ENCODE assay signal across 8 cellular contexts in the genomic region with DNA sequence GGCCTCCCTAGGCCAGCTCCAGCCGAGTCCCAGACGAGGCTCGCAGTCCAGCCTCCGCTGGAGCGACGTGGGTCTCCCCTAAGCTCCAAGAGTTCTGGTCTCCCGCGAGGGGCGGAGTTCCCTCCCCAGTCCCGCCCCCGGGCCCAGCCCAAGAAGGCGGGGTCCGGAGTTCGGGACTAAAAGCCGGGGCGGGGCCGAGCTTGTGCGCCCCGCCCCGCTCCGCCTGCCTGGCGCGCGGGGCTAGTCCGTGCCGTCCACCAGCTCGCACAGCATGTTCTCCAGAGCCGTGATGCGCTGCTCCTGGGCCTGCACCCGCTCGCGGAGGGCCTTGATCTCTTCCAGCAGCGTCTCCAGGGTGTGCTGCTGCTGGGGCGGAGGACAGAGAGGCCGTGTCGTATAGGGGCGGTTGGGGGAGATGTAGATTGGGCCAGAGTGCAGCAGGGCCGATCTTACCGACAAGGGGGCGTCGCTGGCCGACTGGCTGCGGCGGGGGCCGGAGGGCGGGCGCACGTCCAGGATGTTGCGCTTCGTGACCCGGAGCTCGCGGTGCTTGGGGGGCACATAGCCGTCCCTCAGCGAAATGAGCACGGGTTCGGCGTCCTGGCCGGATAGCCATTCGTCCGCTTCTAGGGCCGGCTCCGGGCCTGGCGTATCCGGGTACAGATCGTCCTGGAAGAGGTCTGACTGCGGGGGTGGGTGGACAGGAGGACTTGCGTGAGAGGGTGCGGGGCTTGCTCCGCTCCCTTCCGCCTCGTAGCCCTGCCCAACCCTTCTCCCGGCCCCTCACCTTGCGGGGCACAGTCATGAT. TPM values are rescaled to one million over a fixed set of nuclear protein-coding genes. Genes with fewer than 3 reads are reported as not detected.
DNase-seq lines count a peak whose midpoint lies in the region; ATAC-seq and TF ChIP-seq lines count a peak whose summit lies in the region.

No MANE protein-coding gene starts in this region.

- peak overlapping the region; percentile 28 for H3K4me3 ChIP-seq in colonic mucosa

- DNase-seq in COLO668 (lab: John Stamatoyannopoulos, UW; ENCODE audit: unreplicated experiment) (peak; percentile 77), NCI-H1694 treated with DMSO at 0.1 percent for 48 hours (lab: John Stamatoyannopoulos, UW) (peak; percentile 71), colonic mucosa (peak; percentile 88), NCI-H146 treated with DMSO at 0.1 percent for 48 hours (lab: John Stamatoyannopoulos, UW; ENCODE audit: unreplicated experiment) (no peak)
- DNase-seq in activated CD4-positive, alpha-beta T cell treated with anti-CD3 and anti-CD28 coated beads, Interleukin-2, amount 10 ng/mL, durations not matched to agents 7 days and 5 days = peak; percentile 87
- peak in 3 of 4 experiments; percentile 59 to 81 (median 76) for DNase-seq in stimulated activated CD4-positive, alpha-beta T cell treated with anti-CD3 and anti-CD28 coated beads, Interleukin-1b, Interleukin-23, amount 100 ng/mL, for 24 hours (ENCODE audit: low read depth in 4 of 4, low spot score in 1 of 4)

- peaks cover 8% of the 10 kb centered on the region for H3K27me3 Mint-ChIP-seq in activated CD4-positive, alpha-beta T cell treated with anti-CD3 and anti-CD28 coated beads, Interleukin-2, amount 10 ng/mL, durations not matched to agents 7 days and 5 days

- peak overlapping the region; percentile 19 to 56 for H3K9ac ChIP-seq in colonic mucosa (ENCODE audit: low read depth in 2 of 2, low read length in 2 of 2)

- H3K4me1 ChIP-seq in colonic mucosa = peaks cover 20% of the 10 kb centered on the region

- POLR2A ChIA-PET in activated CD4-positive, alpha-beta T cell treated with anti-CD3 and anti-CD28 coated beads, Interleukin-2, amount 10 ng/mL, durations not matched to agents 7 days and 5 days (lab: Charles Lee) = interaction anchor here (1.0 kb wide), 1 partner anchor 42 kb away, joined by 3 read pairs; no protein-coding TSS in a partner anchor

- ATAC-seq in GM21619 (IDR thresholded peaks at IDR 0.05; ENCODE audit: unreplicated experiment) = peak; percentile 50

- no peaks in the 10 kb centered on the region for H3K9me3 ChIP-seq in colonic mucosa

- no peaks in the 10 kb centered on the region for H3K36me3 ChIP-seq in colonic mucosa

- no peaks in the 10 kb centered on the region for H3K36me3 Mint-ChIP-seq in activated CD4-positive, alpha-beta T cell treated with anti-CD3 and anti-CD28 coated beads, Interleukin-2, amount 10 ng/mL, durations not matched to agents 7 days and 5 days (ENCODE audit: low read depth)

- H3K9me3 Mint-ChIP-seq in activated CD4-positive, alpha-beta T cell treated with anti-CD3 and anti-CD28 coated beads, Interleukin-2, amount 10 ng/mL, durations not matched to agents 7 days and 5 days = no peaks in the 10 kb centered on the region

- H3K4me1 Mint-ChIP-seq in activated CD4-positive, alpha-beta T cell treated with anti-CD3 and anti-CD28 coated beads, Interleukin-2, amount 10 ng/mL, durations not matched to agents 7 days and 5 days = peaks cover 45% of the 10 kb centered on the region

- peak overlapping the region; percentile 99 for H3K27ac Mint-ChIP-seq in activated CD4-positive, alpha-beta T cell treated with anti-CD3 and anti-CD28 coated beads, Interleukin-2, amount 10 ng/mL, durations not matched to agents 7 days and 5 days

- CTCF ChIA-PET in activated CD4-positive, alpha-beta T cell treated with anti-CD3 and anti-CD28 coated beads, Interleukin-2, amount 10 ng/mL, durations not matched to agents 7 days and 5 days (lab: Charles Lee) = interaction anchor here (0.5 to 7.8 kb wide), 21 partner anchors 9 to 850 kb away, joined by 3 to 116 read pairs (median 4); a partner anchor contains a TSS

- no peak for TF ChIP-seq CTCF in colonic mucosa (IDR thresholded peaks at IDR 0.05)

- intact Hi-C loops in colonic mucosa (cut with DNase I) = loop anchor here (5.0 kb wide), 1 partner anchor 33 kb away; no protein-coding TSS in a partner anchor

- peak overlapping the region; percentile 82 for H3K4me3 Mint-ChIP-seq in activated CD4-positive, alpha-beta T cell treated with anti-CD3 and anti-CD28 coated beads, Interleukin-2, amount 10 ng/mL, durations not matched to agents 7 days and 5 days

- H3K27me3 ChIP-seq in colonic mucosa (peaks cover 4% of the 10 kb centered on the region), layer of hippocampus (ENCODE audit: control insufficient read depth, insufficient read depth, low read length) (no peaks in the 10 kb centered on the region)

- no peak overlapping the region for H3K27ac ChIP-seq in colonic mucosa
- H3K27ac ChIP-seq in layer of hippocampus (ENCODE audit: low read depth, low read length) = peak overlapping the region; percentile 92

RNA-seq across cellular contexts. Expression of a gene that starts 7.0 kb away (rescaled TPM):
- 1 to 10 TPM; 2.4 to 3.1 TPM for total RNA-seq in activated CD4-positive, alpha-beta T cell treated with anti-CD3 and anti-CD28 coated beads, Interleukin-2, amount 10 ng/mL, durations not matched to agents 7 days and 5 days
- total RNA-seq in colonic mucosa = 1 to 10 TPM in 1 of 2 donors, under 1 TPM in 1; 0.62 to 2.5 TPM

RNA-seq across cellular contexts. Expression of a gene that starts 22.8 kb away (rescaled TPM):
- 10 to 100 TPM; 12.3 to 12.8 TPM for total RNA-seq in activated CD4-positive, alpha-beta T cell treated with anti-CD3 and anti-CD28 coated beads, Interleukin-2, amount 10 ng/mL, durations not matched to agents 7 days and 5 days
- 10 to 100 TPM in 1 of 2 donors, 1 to 10 TPM in 1; 3.1 to 10.2 TPM for total RNA-seq in colonic mucosa

RNA-seq across cellular contexts. Expression of a gene that starts 26.2 kb away (rescaled TPM):
- 100 to 1,000 TPM; 107 TPM for total RNA-seq in activated CD4-positive, alpha-beta T cell treated with anti-CD3 and anti-CD28 coated beads, Interleukin-2, amount 10 ng/mL, durations not matched to agents 7 days and 5 days
- total RNA-seq in colonic mucosa = 10 to 100 TPM; 32.8 to 54.9 TPM

RNA-seq across cellular contexts. Expression of a gene that starts 47.2 kb away (rescaled TPM):
- 10 to 100 TPM; 71.4 to 75.0 TPM for total RNA-seq in activated CD4-positive, alpha-beta T cell treated with anti-CD3 and anti-CD28 coated beads, Interleukin-2, amount 10 ng/mL, durations not matched to agents 7 days and 5 days
- 10 to 100 TPM; 41.2 to 91.2 TPM for total RNA-seq in colonic mucosa

RNA-seq across cellular contexts. Expression of a gene that starts 48.9 kb away (rescaled TPM):
- 10 to 100 TPM; 16.9 to 18.0 TPM for total RNA-seq in activated CD4-positive, alpha-beta T cell treated with anti-CD3 and anti-CD28 coated beads, Interleukin-2, amount 10 ng/mL, durations not matched to agents 7 days and 5 days
- total RNA-seq in colonic mucosa = 10 to 100 TPM; 17.2 to 20.7 TPM
